In the genomic region with DNA sequence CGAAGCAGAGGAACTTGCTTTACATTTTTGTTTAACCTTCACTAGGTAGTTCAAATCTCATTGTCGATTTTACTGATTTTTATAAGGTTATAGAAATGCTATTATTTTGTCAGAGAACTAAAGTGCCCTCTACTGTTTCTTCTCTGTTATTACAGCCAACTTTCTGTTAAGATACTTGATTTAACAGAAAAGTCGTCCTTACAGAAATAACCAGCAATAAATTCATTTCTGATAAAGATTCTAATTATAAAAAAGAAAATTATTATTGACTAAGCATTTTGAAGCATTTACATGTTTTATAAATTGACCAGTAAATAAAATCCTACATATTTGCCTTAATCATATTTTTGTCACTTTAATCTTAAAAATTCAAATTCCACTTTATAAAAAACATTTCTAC, we compare ENCODE assay signal across 8 cellular contexts.
DNase-seq lines count a peak whose midpoint lies in the region; ATAC-seq and TF ChIP-seq lines count a peak whose summit lies in the region.

No MANE protein-coding gene starts in this region.

- H3K27ac ChIP-seq in right lobe of liver, result no peak overlapping the region

- no peaks in the 10 kb centered on the region for H3K27me3 ChIP-seq in right lobe of liver

- TF ChIP-seq CTCF in GM12864 (IDR thresholded peaks at IDR 0.05; ENCODE audit: low read depth, low read length, missing control alignments) (peak; percentile 50), right lobe of liver (IDR thresholded peaks at IDR 0.05) (peak; percentile 57 to 68 (median 62))

- no peaks in the 10 kb centered on the region for H3K9me3 ChIP-seq in right lobe of liver

- WGBS in right lobe of liver (ENCODE audit: insufficient coverage, low coverage, low lambda C conversion rate, missing lambda C conversion rate), result 13% methylated on average over 3 of the region's 3 CpGs

- intact Hi-C loops in right lobe of liver (cut with DNase I), result no loop called here

- H3K36me3 ChIP-seq in right lobe of liver, result no peaks in the 10 kb centered on the region

- no peak for DNase-seq in GM12864 (ENCODE audit: low read depth)
- DNase-seq in NCI-H146 (lab: John Stamatoyannopoulos, UW), result peak; percentile 2
- peak; percentile 55 for DNase-seq in astrocyte of the hippocampus (ENCODE audit: low read depth, low spot score)
- no peak for DNase-seq in right lobe of liver
- DNase-seq in nucleus accumbens (lab: John Stamatoyannopoulos, UW), result no peak

- ATAC-seq in right lobe of liver (peak in 3 of 4 donors; percentile 42 to 67 (median 57)), GM19455 (IDR thresholded peaks at IDR 0.05; ENCODE audit: unreplicated experiment) (no peak), HG03342 (IDR thresholded peaks at IDR 0.05; ENCODE audit: unreplicated experiment) (no peak), HG03521 (IDR thresholded peaks at IDR 0.05; ENCODE audit: unreplicated experiment) (no peak)

- no peak overlapping the region for H3K4me3 ChIP-seq in GM12864 (ENCODE audit: low read depth, low read length)
- no peak overlapping the region for H3K4me3 ChIP-seq in right lobe of liver

- TF ChIP-seq POLR2A in right lobe of liver (IDR thresholded peaks at IDR 0.05), result no peak

- peaks cover 0 to 10% (median 0%) of the 10 kb centered on the region in 4 donors for H3K4me1 ChIP-seq in right lobe of liver

Comparison
In these comparisons a context has a peak if more than half of its experiments do, and no peak if none do; other contexts are left out.
1. DNase-seq: peak in NCI-H146 (single experiment) and astrocyte of the hippocampus (single experiment); none in GM12864 (single experiment), right lobe of liver (0 of 3) and nucleus accumbens (0 of 56).
2. ATAC-seq: peak in right lobe of liver (3 of 4); none in GM19455 (single experiment), HG03342 (single experiment) and HG03521 (single experiment).